ENCODE assay signal across 1 cellular context in the genomic region with DNA sequence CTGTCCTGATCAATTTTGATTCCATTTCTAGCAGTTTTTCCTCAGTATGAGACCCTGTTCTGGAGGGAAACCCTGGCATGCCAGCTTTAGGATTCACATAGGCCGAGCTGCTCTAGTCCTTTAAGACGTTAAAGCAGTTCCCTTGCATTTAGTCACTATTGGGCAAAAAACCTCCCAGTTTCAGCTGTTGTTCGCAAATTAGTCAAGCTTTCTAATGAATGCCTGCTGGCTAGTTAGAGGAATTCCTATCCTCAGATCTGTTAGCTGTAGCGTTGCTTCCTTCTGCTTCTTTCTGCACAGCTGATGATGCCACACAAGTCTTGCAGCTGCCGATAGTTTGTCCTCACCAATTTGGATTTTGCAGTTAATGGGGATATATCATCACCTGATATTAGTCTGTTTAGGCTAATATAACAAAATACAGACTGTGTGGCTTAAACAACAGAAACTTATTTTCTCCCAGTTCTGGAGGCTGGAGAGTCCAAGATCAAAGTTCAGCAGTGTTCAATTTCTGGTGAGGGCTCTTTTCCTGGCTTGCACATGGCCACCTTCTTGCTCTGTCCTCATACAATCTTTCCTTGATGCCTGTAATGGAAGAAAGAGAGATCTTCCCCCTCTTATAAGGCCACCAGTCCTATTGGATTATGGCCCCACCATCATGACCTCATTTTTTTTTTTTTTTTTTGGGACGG.
TF ChIP-seq lines count a peak whose summit lies in the region.

No MANE protein-coding gene starts in this region.

TF ChIP-seq in HepG2, 621 proteins besides CTCF, POLR2A, EP300 and RAD21:
- peak; percentile 96 for TF ChIP-seq ZNF564 (CRISPR knock-in tag; IDR thresholded peaks at IDR 0.05)
- TF ChIP-seq ZNF776 (CRISPR knock-in tag; IDR thresholded peaks at IDR 0.05): no peak
- no peak for TF ChIP-seq NAIF1 (CRISPR knock-in tag; IDR thresholded peaks at IDR 0.05; ENCODE audit: borderline replicate concordance)
- TF ChIP-seq HNF4A (CRISPR knock-in tag; IDR thresholded peaks at IDR 0.05): peak; percentile 46
- TF ChIP-seq NCOA5 (CRISPR knock-in tag; IDR thresholded peaks at IDR 0.05): no peak
